Comparison of ENCODE assay signal across 8 cellular contexts in genomic region chr15:74375303-74375693, GRCh38. TPM values are rescaled to one million over a fixed set of nuclear protein-coding genes. Genes with fewer than 3 reads are reported as not detected.
DNase-seq lines count a peak whose midpoint lies in the region; ATAC-seq and TF ChIP-seq lines count a peak whose summit lies in the region.

No MANE protein-coding gene starts in this region.

- peak; percentile 40 for DNase-seq in NCI-H2107 treated with DMSO at 0.1 percent for 48 hours (lab: John Stamatoyannopoulos, UW; ENCODE audit: unreplicated experiment)
- no peak for DNase-seq in NCI-H2107 (lab: John Stamatoyannopoulos, UW)
- DNase-seq in NCI-H1436 treated with DMSO at 0.1 percent for 48 hours (lab: John Stamatoyannopoulos, UW) = peak; percentile 25
- peak; percentile 71 for DNase-seq in T follicular helper cell (ENCODE audit: low read depth)
- DNase-seq in activated naive CD8-positive, alpha-beta T cell treated with anti-CD3 and anti-CD28 coated beads for 36 hours = peak; percentile 82
- peak; percentile 85 for DNase-seq in cardiac septum (ENCODE audit: low spot score)
- peak; percentile 80 to 85 for DNase-seq in psoas muscle

- H3K4me3 Mint-ChIP-seq in activated naive CD8-positive, alpha-beta T cell treated with anti-CD3 and anti-CD28 coated beads for 36 hours = peak overlapping the region; percentile 78

- WGBS in psoas muscle, 3 donors = 13 to 15% (median 13%) methylated on average over 9 of the region's 9 CpGs

- ATAC-seq in psoas muscle (peak; percentile 45 to 76 (median 68)), HG03135 (IDR thresholded peaks at IDR 0.05; ENCODE audit: unreplicated experiment) (no peak)

- no peak overlapping the region for H3K4me3 ChIP-seq in psoas muscle

- H3K27ac ChIP-seq in psoas muscle = no peak overlapping the region

- intact Hi-C loops in cardiac septum (cut with DNase I) = loop anchor here (2.0 kb wide), 2 partner anchors 114 to 256 kb away; no protein-coding TSS in a partner anchor
- intact Hi-C loops in psoas muscle (cut with DNase I) = loop anchor here (2.0 to 10.0 kb wide), 4 partner anchors 114 to 580 kb away; partner anchors contain the start of gene RPP25 (in 1 of the 2)

- no peaks in the 10 kb centered on the region for H3K36me3 Mint-ChIP-seq in activated naive CD8-positive, alpha-beta T cell treated with anti-CD3 and anti-CD28 coated beads for 36 hours

- TF ChIP-seq CTCF in psoas muscle (IDR thresholded peaks at IDR 0.05) = peak; percentile 86

- peak overlapping the region; percentile 11 for H3K27ac Mint-ChIP-seq in activated naive CD8-positive, alpha-beta T cell treated with anti-CD3 and anti-CD28 coated beads for 36 hours

- no peaks in the 10 kb centered on the region for H3K9me3 Mint-ChIP-seq in activated naive CD8-positive, alpha-beta T cell treated with anti-CD3 and anti-CD28 coated beads for 36 hours

- peaks cover 50% of the 10 kb centered on the region for H3K4me1 Mint-ChIP-seq in activated naive CD8-positive, alpha-beta T cell treated with anti-CD3 and anti-CD28 coated beads for 36 hours

- H3K27me3 ChIP-seq in psoas muscle (ENCODE audit: insufficient read depth in 3 of 3, low read length in 2 of 3) = peaks cover 0 to 1% (median 0%) of the 10 kb centered on the region in 3 donors

- H3K4me1 ChIP-seq in psoas muscle = no peaks in the 10 kb centered on the region

- no peaks in the 10 kb centered on the region for H3K27me3 Mint-ChIP-seq in activated naive CD8-positive, alpha-beta T cell treated with anti-CD3 and anti-CD28 coated beads for 36 hours

- H3K36me3 ChIP-seq in psoas muscle (ENCODE audit: insufficient read depth in 1 of 2, low read depth in 1 of 2) = no peaks in the 10 kb centered on the region

- no peaks in the 10 kb centered on the region for H3K9me3 ChIP-seq in psoas muscle

RNA-seq across cellular contexts. Expression of gene CYP11A1, which starts 7.9 kb away (rescaled TPM):
- under 1 TPM; 0.30 to 0.31 TPM for total RNA-seq in activated naive CD8-positive, alpha-beta T cell treated with anti-CD3 and anti-CD28 coated beads for 36 hours
- total RNA-seq in cardiac septum = 2.5 TPM
- 1 to 10 TPM in 2 of 4 donors, under 1 TPM in 2; 0.61 to 5.0 (median 2.2) TPM for total RNA-seq in psoas muscle
- polyA plus RNA-seq in psoas muscle = under 1 TPM; 0.14 to 0.24 (median 0.18) TPM

RNA-seq across cellular contexts. Expression of gene SEMA7A, which starts 58.5 kb away (rescaled TPM):
- 10 to 100 TPM; 48.8 to 51.4 TPM for total RNA-seq in activated naive CD8-positive, alpha-beta T cell treated with anti-CD3 and anti-CD28 coated beads for 36 hours
- total RNA-seq in cardiac septum = 1.5 TPM
- total RNA-seq in psoas muscle = 1 to 10 TPM in 3 of 4 donors, under 1 TPM in 1; 0.71 to 2.0 (median 1.5) TPM
- polyA plus RNA-seq in psoas muscle = 1 to 10 TPM in 1 of 3 donors, under 1 TPM in 2; 0.44 to 1.2 (median 0.46) TPM

Comparison
In these comparisons a context has a peak if more than half of its experiments do, and no peak if none do; other contexts are left out.
1. RNA of gene SEMA7A, which starts 58.5 kb away (total RNA-seq): 48.8 to 51.4 TPM in activated naive CD8-positive, alpha-beta T cell treated with anti-CD3 and anti-CD28 coated beads for 36 hours; 0.71 to 2.0 TPM in psoas muscle and 1.5 TPM in cardiac septum (single experiment); every median in the first group is over 10 times any median in the second.